ENCODE assay signal across 17 cellular contexts in genomic region chr20:38081575-38081974, GRCh38.
"Had no signal": no experiment of that assay in that cellular context is flagged by ENCODE, and none has a peak within 500 bp of the region (broad histone marks: within the 10 kb centered on the region; RNA-seq: fewer than 3 reads in every experiment).

No MANE protein-coding gene starts in this region.

- H3K4me1 Mint-ChIP-seq: activated CD4-positive, alpha-beta memory T cell treated with anti-CD3 and anti-CD28 coated beads, Interleukin-2, amount 10 ng/mL, durations not matched to agents 7 days and 5 days had no signal

- H3K4me3 ChIP-seq: adrenal gland, dorsolateral prefrontal cortex, pancreas, SJSA1, upper lobe of left lung had no signal

- H3K27ac ChIP-seq: adrenal gland, pancreas, SJSA1, upper lobe of left lung had no signal

- H3K4me3 Mint-ChIP-seq: activated CD4-positive, alpha-beta memory T cell treated with anti-CD3 and anti-CD28 coated beads, Interleukin-2, amount 10 ng/mL, durations not matched to agents 7 days and 5 days; activated naive CD4-positive, alpha-beta T cell treated with anti-CD3 and anti-CD28 coated beads for 36 hours; activated T-helper 1 cell treated with anti-CD3 and anti-CD28 coated beads, Interleukin-12 subunit alpha, Interleukin-12 subunit beta, Interleukin-2, Interleukin-4 antibody, amounts not matched to agents 30 ng/mL and 10 ng/mL and 1 ng/mL, durations not matched to agents 14 hours and 24 hours and 36 hours had no signal

- H3K27me3 Mint-ChIP-seq: activated CD4-positive, alpha-beta memory T cell treated with anti-CD3 and anti-CD28 coated beads, Interleukin-2, amount 10 ng/mL, durations not matched to agents 7 days and 5 days had no signal

- ATAC-seq: left lobe of liver, pancreas had no signal

- H3K9me3 Mint-ChIP-seq: activated naive CD4-positive, alpha-beta T cell treated with anti-CD3 and anti-CD28 coated beads for 36 hours had no signal

- H3K9me3 ChIP-seq: adrenal gland, pancreas, SJSA1, upper lobe of left lung had no signal

- H3K27ac Mint-ChIP-seq: activated CD4-positive, alpha-beta memory T cell treated with anti-CD3 and anti-CD28 coated beads, Interleukin-2, amount 10 ng/mL, durations not matched to agents 7 days and 5 days; activated naive CD4-positive, alpha-beta T cell treated with anti-CD3 and anti-CD28 coated beads for 36 hours; activated T-helper 1 cell treated with anti-CD3 and anti-CD28 coated beads, Interleukin-12 subunit alpha, Interleukin-12 subunit beta, Interleukin-2, Interleukin-4 antibody, amounts not matched to agents 30 ng/mL and 10 ng/mL and 1 ng/mL, durations not matched to agents 14 hours and 24 hours and 36 hours had no signal

- DNase-seq: activated CD4-positive, alpha-beta memory T cell treated with anti-CD3 and anti-CD28 coated beads, Interleukin-2, amount 10 ng/mL, durations not matched to agents 7 days and 5 days; activated CD8-positive, alpha-beta memory T cell treated with anti-CD3 and anti-CD28 coated beads, Interleukin-2, amount 50 U/mL, for 4 hours; activated naive CD4-positive, alpha-beta T cell treated with anti-CD3 and anti-CD28 coated beads for 36 hours; adrenal gland; foreskin melanocyte; islet precursor cell; mesendoderm; pancreas; retina; small intestine; stimulated activated naive CD4-positive, alpha-beta T cell; SW 1271; upper lobe of left lung had no signal

- FAIRE-seq: pancreas, small intestine had no signal

- H3K27me3 ChIP-seq: adrenal gland, dorsolateral prefrontal cortex, pancreas, SJSA1, upper lobe of left lung had no signal
